9 cellular contexts compared by ENCODE assay signal in the genomic region with DNA sequence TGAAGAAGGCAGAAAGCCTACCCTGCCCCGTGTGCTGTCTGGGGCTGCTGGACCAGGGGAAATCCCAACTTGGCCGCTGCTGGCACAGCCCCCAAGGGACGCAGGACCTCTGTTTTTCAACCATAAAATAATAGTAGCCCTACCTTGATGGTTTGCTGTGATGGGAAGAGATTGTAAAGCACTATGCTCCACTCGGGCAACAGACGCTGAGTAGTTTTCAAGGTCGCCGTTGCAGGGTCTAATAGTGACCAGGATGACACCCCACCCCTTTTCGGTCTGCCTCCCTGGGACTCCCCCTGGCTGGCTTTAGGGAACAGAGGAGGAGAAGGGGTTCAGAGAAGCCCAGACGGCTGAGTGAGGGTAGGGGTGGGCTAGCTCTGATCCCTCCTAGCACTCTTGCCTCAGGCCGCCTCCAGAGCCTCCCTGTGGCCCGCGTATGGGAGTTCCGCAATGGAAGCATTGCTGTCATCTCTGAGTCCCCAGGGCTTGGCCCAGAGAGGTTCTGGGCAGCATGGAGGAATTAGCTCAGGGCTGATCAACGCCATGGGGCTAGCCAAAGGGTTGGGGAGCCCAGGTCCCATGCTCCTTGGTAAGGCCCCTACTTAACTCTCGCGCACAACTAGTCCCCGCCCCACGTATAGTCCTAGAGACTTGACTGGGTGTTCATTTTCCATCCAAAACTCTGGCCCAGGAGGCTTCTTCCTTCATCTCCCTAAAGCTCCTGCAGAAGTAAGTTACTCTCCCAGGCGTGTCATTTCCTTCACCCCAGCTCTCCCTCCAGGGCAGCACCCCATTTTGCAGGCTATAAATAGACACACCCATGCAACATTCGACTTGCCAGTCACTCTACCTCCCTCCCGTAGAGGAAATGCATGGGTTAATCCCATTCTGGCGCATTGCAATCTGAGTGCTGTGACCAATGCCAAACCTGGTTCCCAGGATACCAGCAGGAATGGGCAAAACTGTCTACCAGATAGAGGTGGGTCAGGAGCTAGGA. TPM values are rescaled to one million over a fixed set of nuclear protein-coding genes. Genes with fewer than 3 reads are reported as not detected.
DNase-seq lines count a peak whose midpoint lies in the region; ATAC-seq, FAIRE-seq and TF ChIP-seq lines count a peak whose summit lies in the region.
"Had no signal": no experiment of that assay in that cellular context is flagged by ENCODE, and none has a peak within 500 bp of the region (broad histone marks: within the 10 kb centered on the region; RNA-seq: fewer than 3 reads in every experiment).

No MANE protein-coding gene starts in this region.

- TF ChIP-seq CTCF in LNCaP clone FGC (IDR thresholded peaks at IDR 0.05; ENCODE audit: control insufficient read depth, extremely low read depth, insufficient read depth) (no peak), astrocyte of the cerebellum (IDR thresholded peaks at IDR 0.05; ENCODE audit: low read depth, low read length, missing control alignments) (no peak), HepG2 (CRISPR knock-in tag; IDR thresholded peaks at IDR 0.05) (no peak), thyroid gland (IDR thresholded peaks at IDR 0.05) (no peak)

- peak overlapping the region; percentile 78 to 100 (median 94) for H3K4me3 ChIP-seq in BLaER1 treated with 17β-estradiol and CSF1 and Interleukin-3, amounts not matched to agents 10 nM and 100 nM
- H3K4me3 ChIP-seq in LNCaP clone FGC (ENCODE audit: low read depth, low read length) (peak overlapping the region; percentile 59), astrocyte of the cerebellum (ENCODE audit: low read depth, low read length) (peak overlapping the region; percentile 93), HepG2 (replicated peaks in 1 of 3; ENCODE audit: insufficient read depth in 1 of 3, low read depth in 2 of 3, low read length in 3 of 3) (peak overlapping the region; percentile 65 to 85 (median 65)), thyroid gland (replicated peaks in 1 of 3) (peak overlapping the region; percentile 18 to 87 (median 49))

- no TSS peak for BruUV-seq in HepG2 (replicated peaks; lab: Mats Ljungman, UMichigan)

- in situ Hi-C loops in astrocyte of the cerebellum (cut with HindIII; ENCODE audit: low sequenced_read_pairs) (no loop called here), HepG2 (cut with HindIII; ENCODE audit: extremely low pct_ligation_motif_present, low pct_unique_long_range_greater_than_20kb) (loop anchor here (10.0 kb wide), 3 partner anchors 67 to 197 kb away; partner anchors contain the start of gene SLC22A4)

- H3K9me3 ChIP-seq in BLaER1 treated with 17β-estradiol and CSF1 and Interleukin-3, amounts not matched to agents 10 nM and 100 nM (replicated peaks in 1 of 11), result no peaks in the 10 kb centered on the region; a peak in 1 of 22 replicates
- no peaks in the 10 kb centered on the region for H3K9me3 ChIP-seq in HepG2 (ENCODE audit: low read length)
- H3K9me3 ChIP-seq in thyroid gland, result no peaks in the 10 kb centered on the region

- H3K4me1 ChIP-seq in BLaER1 treated with 17β-estradiol and CSF1 and Interleukin-3, amounts not matched to agents 10 nM and 100 nM, result peaks cover 68 to 75% (median 70%) of the 10 kb centered on the region in 10 experiments
- H3K4me1 ChIP-seq in HepG2 (ENCODE audit: insufficient read depth, low read length) (peaks cover 45% of the 10 kb centered on the region), thyroid gland (peaks cover 33 to 52% of the 10 kb centered on the region in 2 donors)

- no peak for FAIRE-seq in HepG2 (lab: Jason Lieb, UNC)
- FAIRE-seq: islet of Langerhans had no signal

- TF ChIP-seq RAD21 in HepG2 (CRISPR knock-in tag; IDR thresholded peaks at IDR 0.05), result no peak

- no peak overlapping the region for H2AFZ ChIP-seq in HepG2 (ENCODE audit: low read length)

- H3K4me2 ChIP-seq in BLaER1 treated with 17β-estradiol and CSF1 and Interleukin-3, amounts not matched to agents 10 nM and 100 nM, result peak overlapping the region; percentile 88 to 99 (median 96)
- H3K4me2 ChIP-seq in HepG2 (ENCODE audit: low read depth, low read length), result peak overlapping the region; percentile 97

- DNase-seq in LNCaP clone FGC (ENCODE audit: low read depth) (no peak), astrocyte of the cerebellum (ENCODE audit: low read depth) (no peak), HepG2 (ENCODE audit: low spot score) (no peak), thyroid gland (no peak)
- DNase-seq in central memory CD4-positive, alpha-beta T cell, result no peak

- no peak for TF ChIP-seq POLR2A in HepG2 (IDR thresholded peaks at IDR 0.05; ENCODE audit: insufficient read depth in 1 of 2, low read depth in 2 of 2, low read length in 2 of 2)
- no peak for TF ChIP-seq POLR2A in thyroid gland (IDR thresholded peaks at IDR 0.05)

- 81% methylated on average over 15 of the region's 22 CpGs for WGBS in HepG2 (ENCODE audit: low lambda C conversion rate)
- 61 to 67% methylated on average over 18 to 22 of the region's 22 CpGs for WGBS in thyroid gland, 2 donors

- CTCF ChIA-PET in HepG2 (lab: Yijun Ruan, JAX; ENCODE audit: low intra/inter-chr PET ratio, low total read pairs), result interaction anchor here (2.6 kb wide), 1 partner anchor 72 kb away, joined by 9 read pairs; no protein-coding TSS in a partner anchor

- peak overlapping the region; percentile 93 to 99 (median 97) for H3K9ac ChIP-seq in BLaER1 treated with 17β-estradiol and CSF1 and Interleukin-3, amounts not matched to agents 10 nM and 100 nM
- peak overlapping the region; percentile 73 for H3K9ac ChIP-seq in HepG2 (ENCODE audit: insufficient read depth, low read depth, low read length)

- POLR2A ChIA-PET in HepG2 (lab: Yijun Ruan, JAX), result interaction anchor here (0.9 to 5.2 kb wide), 19 partner anchors 9 to 198 kb away, joined by 3 to 99 read pairs (median 12); partner anchors contain the start of genes SLC22A4 and SLC22A5

- peak overlapping the region; percentile 88 to 98 (median 96) for H3K27ac ChIP-seq in BLaER1 treated with 17β-estradiol and CSF1 and Interleukin-3, amounts not matched to agents 10 nM and 100 nM
- peak overlapping the region; percentile 54 for H3K27ac ChIP-seq in HepG2 (ENCODE audit: extremely low read length, insufficient read depth, low read length)
- peak overlapping the region; percentile 92 to 99 (median 97) for H3K27ac ChIP-seq in thyroid gland

- H3K36me3 ChIP-seq in BLaER1 treated with 17β-estradiol and CSF1 and Interleukin-3, amounts not matched to agents 10 nM and 100 nM, result peaks cover 21 to 34% (median 31%) of the 10 kb centered on the region in 11 experiments
- H3K36me3 ChIP-seq in HepG2 (replicated peaks in 1 of 2; ENCODE audit: control insufficient read depth in 1 of 2, insufficient read depth in 2 of 2, low read length in 2 of 2) (peaks cover 4 to 14% of the 10 kb centered on the region in 2 experiments; a peak in 4 of 5 replicates), thyroid gland (peaks cover 3 to 8% of the 10 kb centered on the region in 2 donors)

- TF ChIP-seq EP300 in HepG2 (IDR thresholded peaks at IDR 0.05; ENCODE audit: low read depth in 2 of 2, low read length in 2 of 2), result no peak
- no peak for TF ChIP-seq EP300 in HepG2 (CRISPR knock-in tag; IDR thresholded peaks at IDR 0.05; ENCODE audit: borderline replicate concordance)

- H4K20me1 ChIP-seq in BLaER1 treated with 17β-estradiol and CSF1 and Interleukin-3, amounts not matched to agents 10 nM and 100 nM, result peaks cover 34 to 39% (median 39%) of the 10 kb centered on the region in 11 experiments
- peaks cover 3% of the 10 kb centered on the region; the same call in 1 of the 2 replicates for H4K20me1 ChIP-seq in HepG2 (ENCODE audit: insufficient read depth, low read length)

- H3K27me3 ChIP-seq in BLaER1 treated with 17β-estradiol and CSF1 and Interleukin-3, amounts not matched to agents 10 nM and 100 nM, result no peaks in the 10 kb centered on the region
- H3K27me3 ChIP-seq in HepG2 (ENCODE audit: control insufficient read depth in 1 of 2, insufficient read depth in 2 of 2, low read length in 2 of 2) (no peaks in the 10 kb centered on the region), thyroid gland (no peaks in the 10 kb centered on the region)

- ATAC-seq in GM21528 (IDR thresholded peaks at IDR 0.05; ENCODE audit: low FRiP score, unreplicated experiment) (peak; percentile 31), HepG2 (peak; percentile 5), GM18858 (IDR thresholded peaks at IDR 0.05; ENCODE audit: unreplicated experiment) (no peak)

- intact Hi-C loops in HepG2 (cut with micrococcal nuclease; ENCODE audit: unreplicated experiment), result loop anchor here (2.0 kb wide), 1 partner anchor 73 kb away; no protein-coding TSS in a partner anchor
- intact Hi-C loops in thyroid gland (cut with DNase I), result loop anchor here (10.0 kb wide), 1 partner anchor 563 kb away; the partner anchor contains the start of gene HSPA4

- H3K79me2 ChIP-seq in HepG2 (ENCODE audit: insufficient read depth, low read length), result peaks cover 6% of the 10 kb centered on the region

RNA-seq across cellular contexts. Expression of gene IRF1, which starts 1.1 kb away (rescaled TPM):
- total RNA-seq in HepG2 (2016; rRNA removed; fragmentation: Illumina TruSeq; extraction: Trizol) (5.8 and 8.8 TPM in 2 replicates), thyroid gland (10 to 100 TPM; 24.6 to 49.7 (median 32.1) TPM)
- total RNA-seq in HepG2 (2016; cell fraction: cytosol; rRNA removed; fragmentation: Illumina TruSeq; extraction: Trizol; ENCODE audit: low read depth), result 1.2 and 1.9 TPM in 2 replicates
- 4.4 and 10.1 TPM in 2 replicates for total RNA-seq in HepG2 (2016; cell fraction: insoluble cytoplasmic fraction; rRNA removed; fragmentation: Illumina TruSeq; extraction: Trizol)
- total RNA-seq in HepG2 (2016; cell fraction: membrane; rRNA removed; fragmentation: Illumina TruSeq; extraction: Trizol), result 2.5 and 3.3 TPM in 2 replicates
- total RNA-seq in HepG2 (2016; cell fraction: nucleus; rRNA removed; fragmentation: Illumina TruSeq; extraction: Trizol), result 14.5 and 19.2 TPM in 2 replicates
- polyA plus RNA-seq in HepG2 (2011; rRNA removed), result 4.1 and 4.4 TPM in 2 replicates
- polyA plus RNA-seq in HepG2 (2011; cell fraction: cytosol; rRNA removed), result 4.7 and 4.8 TPM in 2 replicates
- 10.1 and 10.8 TPM in 2 replicates for polyA plus RNA-seq in HepG2 (2011; cell fraction: nucleus; rRNA removed)
- polyA plus RNA-seq in HepG2 (2012), result 3.4 and 4.0 TPM in 2 replicates
- 0.75 and 0.77 TPM in 2 replicates for polyA plus RNA-seq in HepG2 (2016; cell fraction: cytosol; fragmentation: Illumina TruSeq; extraction: Trizol; ENCODE audit: low read depth)
- polyA plus RNA-seq in HepG2 (2016; cell fraction: insoluble cytoplasmic fraction; fragmentation: Illumina TruSeq; extraction: Trizol; ENCODE audit: low read depth), result 5.3 and 6.8 TPM in 2 replicates
- 0.80 and 1.4 TPM in 2 replicates for polyA plus RNA-seq in HepG2 (2016; cell fraction: membrane; fragmentation: Illumina TruSeq; extraction: Trizol; ENCODE audit: low read depth)
- 8.7 and 9.9 TPM in 2 replicates for polyA plus RNA-seq in HepG2 (2016; cell fraction: nucleus; fragmentation: Illumina TruSeq; extraction: Trizol; ENCODE audit: insufficient read depth, low read depth)
- 24.0 and 36.4 TPM in 2 replicates for polyA minus RNA-seq in HepG2 (2011; rRNA and poly(A)+ RNA removed; ENCODE audit: low replicate concordance)
- 4.7 and 7.5 TPM in 2 replicates for polyA minus RNA-seq in HepG2 (2011; cell fraction: cytosol; rRNA and poly(A)+ RNA removed)
- 28.5 and 37.7 TPM in 2 replicates for polyA minus RNA-seq in HepG2 (2011; cell fraction: nucleus; rRNA and poly(A)+ RNA removed)

RNA-seq across cellular contexts. Expression of gene IL5, which starts 51.7 kb away (rescaled TPM):
- total RNA-seq in HepG2 (2016; rRNA removed; fragmentation: Illumina TruSeq; extraction: Trizol) (not detected in 2 replicates), thyroid gland (not detected)
- not detected in 2 replicates for total RNA-seq in HepG2 (2016; cell fraction: cytosol; rRNA removed; fragmentation: Illumina TruSeq; extraction: Trizol; ENCODE audit: low read depth)
- total RNA-seq in HepG2 (2016; cell fraction: insoluble cytoplasmic fraction; rRNA removed; fragmentation: Illumina TruSeq; extraction: Trizol), result not detected in 2 replicates
- total RNA-seq in HepG2 (2016; cell fraction: membrane; rRNA removed; fragmentation: Illumina TruSeq; extraction: Trizol), result not detected in 2 replicates
- total RNA-seq in HepG2 (2016; cell fraction: nucleus; rRNA removed; fragmentation: Illumina TruSeq; extraction: Trizol), result not detected in 2 replicates
- not detected in 2 replicates for polyA plus RNA-seq in HepG2 (2011; rRNA removed)
- not detected in 2 replicates for polyA plus RNA-seq in HepG2 (2011; cell fraction: cytosol; rRNA removed)
- polyA plus RNA-seq in HepG2 (2011; cell fraction: nucleus; rRNA removed), result not detected in 2 replicates
- not detected in 2 replicates for polyA plus RNA-seq in HepG2 (2012)
- not detected in 2 replicates for polyA plus RNA-seq in HepG2 (2016; cell fraction: cytosol; fragmentation: Illumina TruSeq; extraction: Trizol; ENCODE audit: low read depth)
- not detected in 2 replicates for polyA plus RNA-seq in HepG2 (2016; cell fraction: insoluble cytoplasmic fraction; fragmentation: Illumina TruSeq; extraction: Trizol; ENCODE audit: low read depth)
- not detected in 2 replicates for polyA plus RNA-seq in HepG2 (2016; cell fraction: membrane; fragmentation: Illumina TruSeq; extraction: Trizol; ENCODE audit: low read depth)
- not detected in 2 replicates for polyA plus RNA-seq in HepG2 (2016; cell fraction: nucleus; fragmentation: Illumina TruSeq; extraction: Trizol; ENCODE audit: insufficient read depth, low read depth)
- polyA minus RNA-seq in HepG2 (2011; rRNA and poly(A)+ RNA removed; ENCODE audit: low replicate concordance), result not detected in 2 replicates
- polyA minus RNA-seq in HepG2 (2011; cell fraction: cytosol; rRNA and poly(A)+ RNA removed), result not detected in 2 replicates
- not detected in 2 replicates for polyA minus RNA-seq in HepG2 (2011; cell fraction: nucleus; rRNA and poly(A)+ RNA removed)
